ENCODE assay signal across 8 cellular contexts in genomic region chr6:53359088-53359842, GRCh38. TPM values are rescaled to one million over a fixed set of nuclear protein-coding genes. Genes with fewer than 3 reads are reported as not detected.
DNase-seq lines count a peak whose midpoint lies in the region; ATAC-seq, FAIRE-seq and TF ChIP-seq lines count a peak whose summit lies in the region.

No MANE protein-coding gene starts in this region.

- H3K4me3 ChIP-seq in upper lobe of left lung: peak overlapping the region; percentile 56 to 69 (median 58)

- H3K9me3 ChIP-seq in upper lobe of left lung: no peaks in the 10 kb centered on the region

- TF ChIP-seq POLR2A in GM12892 (IDR thresholded peaks at IDR 0.05; ENCODE audit: low read depth, low read length): peak; percentile 77; the same call in 1 of the 2 replicates
- TF ChIP-seq POLR2A in upper lobe of left lung (IDR thresholded peaks at IDR 0.05): peak in 3 of 4 donors; percentile 68 to 94 (median 93)

- POLR2A ChIA-PET in T-cell (lab: Charles Lee): interaction anchor here (0.7 to 2.0 kb wide), 13 partner anchors 9 to 967 kb away, joined by 3 to 33 read pairs (median 3); partner anchors contain the start of gene ELOVL5 (in 1 of the 2)

- H3K27ac Mint-ChIP-seq in T-cell: peak overlapping the region; percentile 97 to 98

- H3K9me3 Mint-ChIP-seq in T-cell: no peaks in the 10 kb centered on the region

- CTCF ChIA-PET in T-cell (lab: Charles Lee): interaction anchor here (0.7 to 1.3 kb wide), 6 partner anchors 10 to 184 kb away, joined by 3 to 13 read pairs (median 6); partner anchors contain the start of gene ELOVL5 (in 1 of the 2)

- H3K4me3 Mint-ChIP-seq in T-cell: peak overlapping the region; percentile 86 to 94 (median 89)

- H3K27me3 ChIP-seq in upper lobe of left lung: no peaks in the 10 kb centered on the region

- intact Hi-C loops in left cardiac atrium (cut with DNase I): no loop called here
- intact Hi-C loops in posterior vena cava (cut with DNase I): loop anchor here (5.0 to 10.0 kb wide), 2 partner anchors 126 to 722 kb away; no protein-coding TSS in a partner anchor

- ATAC-seq in HG02763 (IDR thresholded peaks at IDR 0.05; ENCODE audit: unreplicated experiment) (peak; percentile 94), T-cell (replicated peaks in 1 of 4) (peak; percentile 81 to 96 (median 94)), left cardiac atrium (peak; percentile 98), upper lobe of left lung (ENCODE audit: low FRiP score in 2 of 2) (peak; percentile 96 to 98)

- TF ChIP-seq EP300 in upper lobe of left lung (IDR thresholded peaks at IDR 0.05): peak in 2 of 4 donors; percentile 53 to 87

- peaks cover 48 to 54% (median 50%) of the 10 kb centered on the region in 3 donors for H3K4me1 Mint-ChIP-seq in T-cell

- FAIRE-seq in GM12892 (lab: Jason Lieb, UNC): peak; percentile 97

- H3K4me1 ChIP-seq in upper lobe of left lung: peaks cover 9 to 27% (median 19%) of the 10 kb centered on the region in 4 donors

- H3K27ac ChIP-seq in upper lobe of left lung: peak overlapping the region; percentile 84 to 98 (median 94)

- H3K36me3 ChIP-seq in upper lobe of left lung: no peaks in the 10 kb centered on the region

- no peaks in the 10 kb centered on the region for H3K27me3 Mint-ChIP-seq in T-cell

- DNase-seq in GM12892 (ENCODE audit: insufficient read length): peak; percentile 94
- DNase-seq in NCI-H1436 treated with DMSO at 0.1 percent for 48 hours (lab: John Stamatoyannopoulos, UW): peak; percentile 49
- peak; percentile 73 to 91 (median 86) for DNase-seq in T-cell
- peak; percentile 74 for DNase-seq in amniotic stem cell (lab: John Stamatoyannopoulos, UW)
- DNase-seq in left cardiac atrium: peak; percentile 96
- DNase-seq in posterior vena cava (ENCODE audit: low spot score): peak; percentile 99
- peak; percentile 97 to 98 for DNase-seq in upper lobe of left lung

- peak in 1 of 6 experiments; percentile 7 for TF ChIP-seq CTCF in upper lobe of left lung (IDR thresholded peaks at IDR 0.05)

- 0 to 1% methylated on average over 22 to 52 of the region's 74 CpGs for WGBS in upper lobe of left lung, 2 donors

- H3K36me3 Mint-ChIP-seq in T-cell: no peaks in the 10 kb centered on the region

RNA-seq across cellular contexts. Expression of gene ELOVL5, which starts 10.5 kb away (rescaled TPM):
- polyA plus RNA-seq in GM12892 (2012; ENCODE audit: missing spikeins): 89.3 TPM
- total RNA-seq in T-cell: 100 to 1,000 TPM in 1 of 5 donors, 10 to 100 TPM in 4; 71.4 to 101 (median 86.5) TPM
- total RNA-seq in left cardiac atrium: 100 to 1,000 TPM in 1 of 2 donors, 10 to 100 TPM in 1; 66.6 to 106 TPM
- 10 to 100 TPM; 52.2 to 54.0 TPM for total RNA-seq in posterior vena cava
- total RNA-seq in upper lobe of left lung: 100 to 1,000 TPM in 2 of 6 donors, 10 to 100 TPM in 4; 67.1 to 132 (median 81.2) TPM

Comparison
In these comparisons a context has a peak if more than half of its experiments do, and no peak if none do; other contexts are left out.
1. Peak in every context shown above with its lines: DNase-seq, ATAC-seq, H3K4me3 ChIP-seq and H3K27ac ChIP-seq.
2. DNase-seq: peak in every context shown above with its lines; median percentile 99 in posterior vena cava; 98 in upper lobe of left lung; 96 in left cardiac atrium; 94 in GM12892; 86 in T-cell; 74 in amniotic stem cell; 49 in NCI-H1436 treated with DMSO at 0.1 percent for 48 hours.
3. intact Hi-C loops: an anchor here in posterior vena cava (5.0 to 10.0 kb wide); none called in left cardiac atrium.